In genomic region chr1:63362578-63362977, GRCh38 we compare ENCODE assay signal across 18 cellular contexts. TPM values are rescaled to one million over a fixed set of nuclear protein-coding genes. Genes with fewer than 3 reads are reported as not detected.
"Had no signal": no experiment of that assay in that cellular context is flagged by ENCODE, and none has a peak within 500 bp of the region (broad histone marks: within the 10 kb centered on the region; RNA-seq: fewer than 3 reads in every experiment).

No MANE protein-coding gene starts in this region.

- H3K4me1 ChIP-seq: ascending aorta, pancreas had no signal

- DNase-seq: activated CD4-positive, alpha-beta T cell treated with anti-CD3 and anti-CD28 coated beads for 48 hours; activated naive CD4-positive, alpha-beta T cell; activated naive CD8-positive, alpha-beta T cell treated with anti-CD3 and anti-CD28 coated beads, Interleukin-2, amount 50 U/mL, for 24 hours; kidney; left ventricle myocardium inferior; mesenchymal stem cell; nephron progenitor cell; pancreas had no signal

- H3K27ac Mint-ChIP-seq: activated naive CD8-positive, alpha-beta T cell treated with anti-CD3 and anti-CD28 coated beads, Interleukin-2, amount 50 U/mL, for 24 hours; activated T-helper 1 cell treated with anti-CD3 and anti-CD28 coated beads, Interleukin-12 subunit alpha, Interleukin-12 subunit beta, Interleukin-2, Interleukin-4 antibody, amounts not matched to agents 30 ng/mL and 10 ng/mL and 1 ng/mL, durations not matched to agents 14 hours and 24 hours and 36 hours; nephron progenitor cell; WTC11 had no signal

- H3K9me3 Mint-ChIP-seq: activated naive CD8-positive, alpha-beta T cell treated with anti-CD3 and anti-CD28 coated beads, Interleukin-2, amount 50 U/mL, for 24 hours; activated T-helper 1 cell treated with anti-CD3 and anti-CD28 coated beads, Interleukin-12 subunit alpha, Interleukin-12 subunit beta, Interleukin-2, Interleukin-4 antibody, amounts not matched to agents 30 ng/mL and 10 ng/mL and 1 ng/mL, durations not matched to agents 14 hours and 24 hours and 36 hours; nephron progenitor cell had no signal

- H3K9me3 ChIP-seq: ascending aorta, left ventricle myocardium inferior, pancreas had no signal

- H3K4me3 ChIP-seq: ascending aorta, hepatocyte, left ventricle myocardium inferior, pancreas had no signal

- H3K27ac ChIP-seq: ascending aorta, hepatocyte, left ventricle myocardium inferior, pancreas had no signal

- H3K36me3 ChIP-seq: ascending aorta, left ventricle myocardium inferior, pancreas had no signal

- H3K27me3 ChIP-seq: ascending aorta, hepatocyte, pancreas had no signal

- H3K4me3 Mint-ChIP-seq: activated naive CD8-positive, alpha-beta T cell treated with anti-CD3 and anti-CD28 coated beads, Interleukin-2, amount 50 U/mL, for 24 hours; activated T-helper 1 cell treated with anti-CD3 and anti-CD28 coated beads, Interleukin-12 subunit alpha, Interleukin-12 subunit beta, Interleukin-2, Interleukin-4 antibody, amounts not matched to agents 30 ng/mL and 10 ng/mL and 1 ng/mL, durations not matched to agents 14 hours and 24 hours and 36 hours; nephron progenitor cell; WTC11 had no signal

- ATAC-seq: activated naive CD8-positive, alpha-beta T cell treated with anti-CD3 and anti-CD28 coated beads, Interleukin-2, amount 50 U/mL, for 24 hours; pancreas; WTC11 had no signal

- FAIRE-seq: bronchial epithelial cell, colon, endothelial cell of umbilical vein, kidney, pancreas, urothelium cell line had no signal

RNA-seq across cellular contexts. Expression of gene FOXD3, which starts 40.2 kb away (rescaled TPM):
- total RNA-seq: activated T-helper 1 cell treated with anti-CD3 and anti-CD28 coated beads, Interleukin-12 subunit alpha, Interleukin-12 subunit beta, Interleukin-2, Interleukin-4 antibody, amounts not matched to agents 30 ng/mL and 10 ng/mL and 1 ng/mL, durations not matched to agents 14 hours and 24 hours and 36 hours; ascending aorta; bronchial epithelial cell; endothelial cell of umbilical vein; fibroblast of lung; hepatocyte; renal cortical epithelial cell had no signal
- polyA plus RNA-seq: endothelial cell of umbilical vein, fibroblast of lung, hepatocyte had no signal
